30 cellular contexts compared by ENCODE assay signal in the genomic region with DNA sequence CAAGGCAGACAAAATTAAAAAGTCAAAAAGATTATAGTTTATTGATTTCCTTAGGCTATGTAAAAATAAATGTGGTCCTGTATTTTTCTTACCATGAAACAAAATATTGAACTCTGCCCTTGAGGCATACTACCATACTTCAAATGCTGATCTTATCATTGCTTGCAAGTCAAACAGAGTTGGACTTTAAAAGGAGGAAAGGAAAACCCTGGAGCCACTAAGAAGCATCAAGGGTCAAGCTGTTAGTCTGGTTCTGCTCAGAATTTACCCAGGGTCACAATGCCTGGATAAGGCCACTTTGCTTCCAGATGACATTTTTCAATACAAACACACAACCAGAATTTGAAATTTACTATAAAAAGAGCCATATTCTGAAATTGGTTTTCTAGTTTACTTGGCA. TPM values are rescaled to one million over a fixed set of nuclear protein-coding genes. Genes with fewer than 3 reads are reported as not detected.
"Had no signal": no experiment of that assay in that cellular context is flagged by ENCODE, and none has a peak within 500 bp of the region (broad histone marks: within the 10 kb centered on the region; RNA-seq: fewer than 3 reads in every experiment).

No MANE protein-coding gene starts in this region.

- H3K4me1 ChIP-seq: psoas muscle had no signal

- H3K27me3 ChIP-seq: ovary, vagina had no signal

- H3K4me3 Mint-ChIP-seq: immature natural killer cell; memory B cell; naive thymus-derived CD4-positive, alpha-beta T cell; stimulated activated naive B cell treated with anti-CD40 and anti-IgM and Interleukin-4, amounts not matched to agents 10 μg/mL and 1 μg/mL and 100 μg/mL, for 72 hours; stimulated activated naive CD8-positive, alpha-beta T cell treated with anti-CD3 and anti-CD28 coated beads, Interleukin-15, Interleukin-2, amounts not matched to agents 100 ng/mL and 50 ng/mL, for 24 hours had no signal

- ATAC-seq: foreskin keratinocyte; gastroesophageal sphincter; heart right ventricle; left ventricle myocardium superior; lower lobe of right lung; naive thymus-derived CD4-positive, alpha-beta T cell; psoas muscle; right cardiac atrium; stimulated activated naive B cell treated with anti-CD40 and anti-IgM and Interleukin-4, amounts not matched to agents 10 μg/mL and 1 μg/mL and 100 μg/mL, for 72 hours had no signal

- H3K36me3 Mint-ChIP-seq: immature natural killer cell; memory B cell; stimulated activated naive B cell treated with anti-CD40 and anti-IgM and Interleukin-4, amounts not matched to agents 10 μg/mL and 1 μg/mL and 100 μg/mL, for 72 hours had no signal

- H3K4me1 Mint-ChIP-seq: immature natural killer cell, memory B cell had no signal

- H3K27ac ChIP-seq: coronary artery, esophagus muscularis mucosa, foreskin keratinocyte, gastroesophageal sphincter, heart right ventricle, lower lobe of right lung, ovary, psoas muscle, skin epidermis, thoracic aorta, tibial nerve, vagina had no signal

- H3K27ac Mint-ChIP-seq: immature natural killer cell; memory B cell; naive thymus-derived CD4-positive, alpha-beta T cell; nephron progenitor cell; stimulated activated naive B cell treated with anti-CD40 and anti-IgM and Interleukin-4, amounts not matched to agents 10 μg/mL and 1 μg/mL and 100 μg/mL, for 72 hours; stimulated activated naive CD8-positive, alpha-beta T cell treated with anti-CD3 and anti-CD28 coated beads, Interleukin-15, Interleukin-2, amounts not matched to agents 100 ng/mL and 50 ng/mL, for 24 hours had no signal

- H3K9me3 ChIP-seq: esophagus muscularis mucosa, gastroesophageal sphincter, heart right ventricle, lower lobe of right lung, ovary, psoas muscle, thoracic aorta, tibial nerve, vagina had no signal

- H3K36me3 ChIP-seq: esophagus muscularis mucosa, gastroesophageal sphincter, heart right ventricle, lower lobe of right lung, ovary, thoracic aorta, vagina had no signal

- H3K9me3 Mint-ChIP-seq: memory B cell; naive thymus-derived CD4-positive, alpha-beta T cell; nephron progenitor cell; stimulated activated naive B cell treated with anti-CD40 and anti-IgM and Interleukin-4, amounts not matched to agents 10 μg/mL and 1 μg/mL and 100 μg/mL, for 72 hours; stimulated activated naive CD8-positive, alpha-beta T cell treated with anti-CD3 and anti-CD28 coated beads, Interleukin-15, Interleukin-2, amounts not matched to agents 100 ng/mL and 50 ng/mL, for 24 hours had no signal

- H3K4me3 ChIP-seq: coronary artery, esophagus muscularis mucosa, gastroesophageal sphincter, heart right ventricle, lower lobe of right lung, ovary, psoas muscle, skin epidermis, thoracic aorta, tibial nerve, vagina had no signal

- DNase-seq: dermis blood vessel endothelial cell; effector memory CD4-positive, alpha-beta T cell; foreskin keratinocyte; glutamatergic neuron; heart right ventricle; hypothalamus; immature natural killer cell; left ventricle myocardium superior; lower lobe of right lung; midbrain; naive thymus-derived CD4-positive, alpha-beta T cell; nephron progenitor cell; occipital lobe; ovary; posterior cingulate gyrus; psoas muscle; right cardiac atrium; stimulated activated CD4-positive, alpha-beta T cell treated with anti-CD3 and anti-CD28 coated beads, Interleukin-15, amount 100 ng/mL, for 24 hours; stimulated activated CD4-positive, alpha-beta T cell treated with anti-CD3 and anti-CD28 coated beads, Interleukin-2, amount 100 ng/mL, for 48 hours; stimulated activated naive B cell treated with anti-CD40 and anti-IgM and Interleukin-4, amounts not matched to agents 10 μg/mL and 1 μg/mL and 100 μg/mL, for 72 hours had no signal

RNA-seq across cellular contexts. Expression of a gene that starts 2.2 kb away (rescaled TPM):
- total RNA-seq: endothelial cell of umbilical vein had no signal
- polyA plus RNA-seq: immature natural killer cell; naive thymus-derived CD4-positive, alpha-beta T cell had no signal
